8 cellular contexts compared by ENCODE assay signal in genomic region chr6:8743146-8743745, GRCh38.
DNase-seq lines count a peak whose midpoint lies in the region; ATAC-seq and TF ChIP-seq lines count a peak whose summit lies in the region.

No MANE protein-coding gene starts in this region.

- DNase-seq in WERI-Rb-1 = no peak
- no peak for DNase-seq in effector memory CD8-positive, alpha-beta T cell
- DNase-seq in C1 segment of cervical spinal cord (lab: John Stamatoyannopoulos, UW) = no peak
- no peak for DNase-seq in right atrium auricular region (ENCODE audit: low spot score)

- H3K9me3 ChIP-seq in BLaER1 (peaks cover 13% of the 10 kb centered on the region), WERI-Rb-1 (ENCODE audit: severe bottlenecking) (no peaks in the 10 kb centered on the region), thymus (ENCODE audit: control insufficient read depth) (no peaks in the 10 kb centered on the region), right atrium auricular region (peaks cover 0 to 3% of the 10 kb centered on the region in 2 donors)

- H3K27ac Mint-ChIP-seq in effector memory CD8-positive, alpha-beta T cell = no peak overlapping the region

- H3K9ac ChIP-seq in BLaER1 = no peak overlapping the region

- H3K4me3 ChIP-seq in BLaER1 (peak overlapping the region; percentile 15; the same call in 1 of the 2 replicates), WERI-Rb-1 (ENCODE audit: low read depth, low read length) (no peak overlapping the region), thymus (ENCODE audit: low read length) (peak overlapping the region; percentile 19), right atrium auricular region (no peak overlapping the region)

- H3K4me2 ChIP-seq in BLaER1 = peak overlapping the region; percentile 54

- peak overlapping the region in 1 of 2 donors; percentile 39 for H3K4me3 Mint-ChIP-seq in effector memory CD8-positive, alpha-beta T cell

- H3K4me1 ChIP-seq in BLaER1 (0 out of 2 replicates have a peak, but pooled peaks cover 5% of the 10 kb centered on the region), thymus (ENCODE audit: control insufficient read depth, insufficient read depth, low read length) (no peaks in the 10 kb centered on the region), right atrium auricular region (no peaks in the 10 kb centered on the region)

- H3K36me3 Mint-ChIP-seq in effector memory CD8-positive, alpha-beta T cell (ENCODE audit: insufficient read depth) = no peaks in the 10 kb centered on the region

- H3K27me3 Mint-ChIP-seq in effector memory CD8-positive, alpha-beta T cell = no peaks in the 10 kb centered on the region

- H3K9me3 Mint-ChIP-seq in effector memory CD8-positive, alpha-beta T cell = peaks cover 8 to 10% of the 10 kb centered on the region in 2 donors

- WGBS in thymus = 25% methylated on average over 5 of the region's 5 CpGs

- peak; percentile 68 for ATAC-seq in GM19043 (IDR thresholded peaks at IDR 0.05; ENCODE audit: low read depth, unreplicated experiment)
- ATAC-seq in HG03457 (IDR thresholded peaks at IDR 0.05; ENCODE audit: unreplicated experiment) = peak; percentile 92
- ATAC-seq in effector memory CD8-positive, alpha-beta T cell (replicated peaks) = no peak

- H3K27me3 ChIP-seq in BLaER1 (no peaks in the 10 kb centered on the region), WERI-Rb-1 (ENCODE audit: insufficient read depth, low read depth, severe bottlenecking) (no peaks in the 10 kb centered on the region), thymus (ENCODE audit: control insufficient read depth, insufficient read depth) (no peaks in the 10 kb centered on the region), right atrium auricular region (no peaks in the 10 kb centered on the region)

- no peak overlapping the region for H3K27ac ChIP-seq in BLaER1
- H3K27ac ChIP-seq in WERI-Rb-1 = no peak overlapping the region
- H3K27ac ChIP-seq in thymus (ENCODE audit: low read depth) = no peak overlapping the region
- no peak overlapping the region for H3K27ac ChIP-seq in right atrium auricular region

- 0 out of 2 replicates have a peak, but pooled peaks have one; percentile 2 for TF ChIP-seq CTCF in WERI-Rb-1 (IDR thresholded peaks at IDR 0.05; ENCODE audit: low read depth, low read length)
- no peak for TF ChIP-seq CTCF in right atrium auricular region (IDR thresholded peaks at IDR 0.05)

- H3K36me3 ChIP-seq in BLaER1 = no peaks in the 10 kb centered on the region
- no peaks in the 10 kb centered on the region for H3K36me3 ChIP-seq in WERI-Rb-1
- no peaks in the 10 kb centered on the region for H3K36me3 ChIP-seq in thymus (ENCODE audit: control insufficient read depth, insufficient read depth)
- H3K36me3 ChIP-seq in right atrium auricular region = no peaks in the 10 kb centered on the region

- H4K20me1 ChIP-seq in BLaER1 = no peaks in the 10 kb centered on the region

- H3K4me1 Mint-ChIP-seq in effector memory CD8-positive, alpha-beta T cell (ENCODE audit: low read depth in 2 of 2) = no peaks in the 10 kb centered on the region

Comparison
In these comparisons a context has a peak if more than half of its experiments do, and no peak if none do; other contexts are left out.
1. H3K4me3 ChIP-seq: peak in BLaER1 (single experiment) and thymus (single experiment); none in WERI-Rb-1 (single experiment) and right atrium auricular region (0 of 2).